25 cellular contexts compared by ENCODE assay signal in genomic region chr11:33001281-33001680, GRCh38. TPM values are rescaled to one million over a fixed set of nuclear protein-coding genes. Genes with fewer than 3 reads are reported as not detected.
"Had no signal": no experiment of that assay in that cellular context is flagged by ENCODE, and none has a peak within 500 bp of the region (broad histone marks: within the 10 kb centered on the region; RNA-seq: fewer than 3 reads in every experiment).

No MANE protein-coding gene starts in this region.

- H3K27ac Mint-ChIP-seq: activated naive CD4-positive, alpha-beta T cell treated with anti-CD3 and anti-CD28 coated beads, Interleukin-2, amount 10 ng/mL, durations not matched to agents 7 days and 5 days; activated naive CD8-positive, alpha-beta T cell treated with anti-CD3 and anti-CD28 coated beads, Interleukin-2, amount 10 ng/mL, durations not matched to agents 7 days and 5 days; activated T-cell treated with anti-CD3 and anti-CD28 coated beads, Interleukin-2, amount 50 U/mL, for 24 hours; brain; effector memory CD8-positive, alpha-beta T cell; natural killer cell; neural progenitor cell; stimulated activated naive CD8-positive, alpha-beta T cell treated with anti-CD3 and anti-CD28 coated beads, Interleukin-15, Interleukin-2, amounts not matched to agents 100 ng/mL and 50 ng/mL, for 24 hours had no signal

- H3K9me3 ChIP-seq: ascending aorta, upper lobe of left lung, vagina had no signal

- H3K27me3 ChIP-seq: ascending aorta, heart left ventricle, neural progenitor cell, right atrium auricular region, upper lobe of left lung, vagina had no signal

- H3K4me1 ChIP-seq: ascending aorta, heart left ventricle, neural progenitor cell, right atrium auricular region, vagina had no signal

- H3K4me2 ChIP-seq: neural progenitor cell had no signal

- H3K36me3 Mint-ChIP-seq: activated naive CD4-positive, alpha-beta T cell treated with anti-CD3 and anti-CD28 coated beads, Interleukin-2, amount 10 ng/mL, durations not matched to agents 7 days and 5 days; brain; neural progenitor cell had no signal

- DNase-seq: activated CD4-positive, alpha-beta T cell treated with anti-CD3 and anti-CD28 coated beads for 48 hours; activated CD4-positive, alpha-beta T cell treated with anti-CD3 and anti-CD28 coated beads, Interleukin-2, amount 50 U/mL, for 48 hours; activated CD8-positive, alpha-beta memory T cell treated with anti-CD3 and anti-CD28 coated beads, Interleukin-2, amount 50 U/mL, for 48 hours; activated gamma-delta T cell; activated naive CD4-positive, alpha-beta T cell treated with anti-CD3 and anti-CD28 coated beads, Interleukin-2, amount 10 ng/mL, durations not matched to agents 7 days and 5 days; activated naive CD8-positive, alpha-beta T cell treated with anti-CD3 and anti-CD28 coated beads, Interleukin-2, amount 10 ng/mL, durations not matched to agents 7 days and 5 days; activated T-cell treated with anti-CD3 and anti-CD28 coated beads, Interleukin-2, amount 50 U/mL, for 24 hours; cortex of kidney; effector memory CD8-positive, alpha-beta T cell; heart left ventricle; hypothalamus; midbrain; natural killer cell; occipital lobe; stimulated activated CD4-positive, alpha-beta T cell treated with anti-CD3 and anti-CD28 coated beads, Interleukin-2, amount 100 ng/mL, for 48 hours; T1000; upper lobe of left lung; WERI-Rb-1 had no signal

- H3K4me1 Mint-ChIP-seq: brain, neural progenitor cell had no signal

- H3K27me3 Mint-ChIP-seq: activated T-cell treated with anti-CD3 and anti-CD28 coated beads, Interleukin-2, amount 50 U/mL, for 24 hours had no signal

- H3K4me3 ChIP-seq: ascending aorta, heart left ventricle, neural progenitor cell, right atrium auricular region, upper lobe of left lung, vagina had no signal

- H3K27ac ChIP-seq: ascending aorta, heart left ventricle, neural progenitor cell, right atrium auricular region, upper lobe of left lung, vagina, WERI-Rb-1 had no signal

- ATAC-seq: activated CD4-positive, CD25-positive, alpha-beta regulatory T cell treated with anti-CD3 and anti-CD28 coated beads, Interleukin-2, amount 50 U/mL, for 24 hours; effector memory CD8-positive, alpha-beta T cell; heart left ventricle; natural killer cell had no signal

- H3K9ac ChIP-seq: neural progenitor cell had no signal

- H2AFZ ChIP-seq: neural progenitor cell had no signal

- H3K36me3 ChIP-seq: ascending aorta, heart left ventricle, neural progenitor cell, right atrium auricular region, upper lobe of left lung, vagina, WERI-Rb-1 had no signal

- H3K4me3 Mint-ChIP-seq: activated naive CD4-positive, alpha-beta T cell treated with anti-CD3 and anti-CD28 coated beads, Interleukin-2, amount 10 ng/mL, durations not matched to agents 7 days and 5 days; activated naive CD8-positive, alpha-beta T cell treated with anti-CD3 and anti-CD28 coated beads, Interleukin-2, amount 10 ng/mL, durations not matched to agents 7 days and 5 days; activated T-cell treated with anti-CD3 and anti-CD28 coated beads, Interleukin-2, amount 50 U/mL, for 24 hours; effector memory CD8-positive, alpha-beta T cell; natural killer cell; neural progenitor cell; stimulated activated naive CD8-positive, alpha-beta T cell treated with anti-CD3 and anti-CD28 coated beads, Interleukin-15, Interleukin-2, amounts not matched to agents 100 ng/mL and 50 ng/mL, for 24 hours had no signal

RNA-seq across cellular contexts. Expression of gene DEPDC7, which starts 14.4 kb away (rescaled TPM):
- total RNA-seq: ascending aorta had no signal
